2 cellular contexts compared by ENCODE assay signal in the genomic region with DNA sequence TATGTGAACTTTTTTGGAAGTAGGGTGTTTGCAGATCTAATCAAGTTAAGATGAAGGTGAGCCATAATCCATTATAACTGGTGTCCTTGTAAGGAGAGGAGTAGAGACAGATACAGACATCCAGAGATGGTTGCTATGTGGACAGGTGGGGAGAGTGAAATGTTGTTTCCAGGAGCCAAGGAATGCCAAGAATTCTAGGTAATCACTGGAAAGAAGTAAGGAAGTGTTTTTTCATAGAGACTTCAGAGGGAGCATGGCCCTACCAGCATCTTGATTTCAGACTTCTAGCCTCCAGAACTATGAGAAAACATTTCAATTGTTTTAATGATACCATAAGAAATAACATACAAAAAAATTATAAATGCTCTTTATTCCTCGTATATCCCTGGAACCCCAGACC.
TF ChIP-seq lines count a peak whose summit lies in the region.

No MANE protein-coding gene starts in this region.

TF ChIP-seq in GM23338, 12 proteins besides CTCF, POLR2A, EP300 and RAD21 (continues in another document):
- TF ChIP-seq JUNB (IDR thresholded peaks at IDR 0.05; ENCODE audit: unreplicated experiment) (no peak), EZH2 (IDR thresholded peaks at IDR 0.05; ENCODE audit: low read depth, unreplicated experiment) (no peak), ZNF331 (CRISPR knock-in tag; IDR thresholded peaks at IDR 0.05; ENCODE audit: low read depth) (no peak), STAT1 (IDR thresholded peaks at IDR 0.05; ENCODE audit: unreplicated experiment) (no peak), ZNF114 (CRISPR knock-in tag; IDR thresholded peaks at IDR 0.05) (no peak), ZNF462 (CRISPR knock-in tag; IDR thresholded peaks at IDR 0.05) (no peak), EZH2phosphoT487 (IDR thresholded peaks at IDR 0.05; ENCODE audit: unreplicated experiment) (no peak), ETS1 (IDR thresholded peaks at IDR 0.05) (no peak), POLR2AphosphoS5 (IDR thresholded peaks at IDR 0.05; ENCODE audit: low read depth) (no peak)
- TF ChIP-seq, protein P1, sequence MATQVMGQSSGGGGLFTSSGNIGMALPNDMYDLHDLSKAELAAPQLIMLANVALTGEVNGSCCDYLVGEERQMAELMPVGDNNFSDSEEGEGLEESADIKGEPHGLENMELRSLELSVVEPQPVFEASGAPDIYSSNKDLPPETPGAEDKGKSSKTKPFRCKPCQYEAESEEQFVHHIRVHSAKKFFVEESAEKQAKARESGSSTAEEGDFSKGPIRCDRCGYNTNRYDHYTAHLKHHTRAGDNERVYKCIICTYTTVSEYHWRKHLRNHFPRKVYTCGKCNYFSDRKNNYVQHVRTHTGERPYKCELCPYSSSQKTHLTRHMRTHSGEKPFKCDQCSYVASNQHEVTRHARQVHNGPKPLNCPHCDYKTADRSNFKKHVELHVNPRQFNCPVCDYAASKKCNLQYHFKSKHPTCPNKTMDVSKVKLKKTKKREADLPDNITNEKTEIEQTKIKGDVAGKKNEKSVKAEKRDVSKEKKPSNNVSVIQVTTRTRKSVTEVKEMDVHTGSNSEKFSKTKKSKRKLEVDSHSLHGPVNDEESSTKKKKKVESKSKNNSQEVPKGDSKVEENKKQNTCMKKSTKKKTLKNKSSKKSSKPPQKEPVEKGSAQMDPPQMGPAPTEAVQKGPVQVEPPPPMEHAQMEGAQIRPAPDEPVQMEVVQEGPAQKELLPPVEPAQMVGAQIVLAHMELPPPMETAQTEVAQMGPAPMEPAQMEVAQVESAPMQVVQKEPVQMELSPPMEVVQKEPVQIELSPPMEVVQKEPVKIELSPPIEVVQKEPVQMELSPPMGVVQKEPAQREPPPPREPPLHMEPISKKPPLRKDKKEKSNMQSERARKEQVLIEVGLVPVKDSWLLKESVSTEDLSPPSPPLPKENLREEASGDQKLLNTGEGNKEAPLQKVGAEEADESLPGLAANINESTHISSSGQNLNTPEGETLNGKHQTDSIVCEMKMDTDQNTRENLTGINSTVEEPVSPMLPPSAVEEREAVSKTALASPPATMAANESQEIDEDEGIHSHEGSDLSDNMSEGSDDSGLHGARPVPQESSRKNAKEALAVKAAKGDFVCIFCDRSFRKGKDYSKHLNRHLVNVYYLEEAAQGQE (IDR thresholded peaks at IDR 0.05; ENCODE audit: unreplicated experiment), result no peak

TF ChIP-seq in H1, 55 proteins besides CTCF, POLR2A, EP300 and RAD21:
- TF ChIP-seq SUZ12 (IDR thresholded peaks at IDR 0.05; ENCODE audit: low read length), result no peak
- peak; percentile 92 for TF ChIP-seq TEAD4 (IDR thresholded peaks at IDR 0.05; ENCODE audit: low read depth, low read length)
